ENCODE assay signal across 16 cellular contexts in genomic region chr6:141316236-141316635, GRCh38.
DNase-seq lines count a peak whose midpoint lies in the region; ATAC-seq, FAIRE-seq and TF ChIP-seq lines count a peak whose summit lies in the region.
"Had no signal": no experiment of that assay in that cellular context is flagged by ENCODE, and none has a peak within 500 bp of the region (broad histone marks: within the 10 kb centered on the region; RNA-seq: fewer than 3 reads in every experiment).

No MANE protein-coding gene starts in this region.

- H3K4me3 Mint-ChIP-seq in astrocyte (ENCODE audit: unreplicated experiment) (no peak overlapping the region), natural killer cell (no peak overlapping the region)
- H3K4me3 Mint-ChIP-seq: CD8-positive, alpha-beta T cell; GM23338; H9 had no signal

- peak; percentile 67 for FAIRE-seq in astrocyte (lab: Jason Lieb, UNC)
- FAIRE-seq: GM12891, GM18507 had no signal

- no peaks in the 10 kb centered on the region for H3K27me3 ChIP-seq in OCI-LY1 (ENCODE audit: insufficient read depth, low read length)
- H3K27me3 ChIP-seq in astrocyte (ENCODE audit: insufficient read depth, low read length): no peaks in the 10 kb centered on the region
- no peaks in the 10 kb centered on the region for H3K27me3 ChIP-seq in brain microvascular endothelial cell (replicated peaks)

- intact Hi-C loops in natural killer cell (cut with micrococcal nuclease): no loop called here
- intact Hi-C loops in cardiac septum (cut with DNase I): no loop called here

- no peaks in the 10 kb centered on the region for H3K36me3 ChIP-seq in OCI-LY1 (ENCODE audit: insufficient read depth, low read length)
- no peaks in the 10 kb centered on the region for H3K36me3 ChIP-seq in astrocyte (ENCODE audit: insufficient read depth, low read length)
- no peaks in the 10 kb centered on the region for H3K36me3 ChIP-seq in brain microvascular endothelial cell (replicated peaks)

- H3K4me3 ChIP-seq in OCI-LY1 (ENCODE audit: low read depth, low read length, poor library complexity, severe bottlenecking): no peak overlapping the region
- H3K4me3 ChIP-seq in astrocyte (ENCODE audit: insufficient read depth, low read depth, low read length): no peak overlapping the region
- no peak overlapping the region for H3K4me3 ChIP-seq in brain microvascular endothelial cell (ENCODE audit: low read depth, low read length)
- H3K4me3 ChIP-seq: GM23338 had no signal

- no peaks in the 10 kb centered on the region for H3K9me2 ChIP-seq in OCI-LY1 (ENCODE audit: low read depth, low read length)

- H3K36me3 Mint-ChIP-seq in astrocyte (ENCODE audit: low read depth, unreplicated experiment) (peaks cover 2% of the 10 kb centered on the region), natural killer cell (no peaks in the 10 kb centered on the region)
- H3K36me3 Mint-ChIP-seq: CD8-positive, alpha-beta T cell had no signal

- H4K20me1 ChIP-seq in OCI-LY1 (ENCODE audit: insufficient read depth, low read length) (no peaks in the 10 kb centered on the region), astrocyte (ENCODE audit: insufficient read depth, low read length) (no peaks in the 10 kb centered on the region)

- no peaks in the 10 kb centered on the region for H3K4me1 ChIP-seq in OCI-LY1 (ENCODE audit: insufficient read depth, low read length, severe bottlenecking)
- no peaks in the 10 kb centered on the region for H3K4me1 ChIP-seq in astrocyte (ENCODE audit: insufficient read depth, low read length)
- H3K4me1 ChIP-seq: Caco-2 had no signal

- H3K4me2 ChIP-seq in OCI-LY1 (ENCODE audit: low read length) (no peak overlapping the region), astrocyte (ENCODE audit: low read length) (no peak overlapping the region)
- H3K4me2 ChIP-seq: GM23338 had no signal

- TF ChIP-seq CTCF in OCI-LY1 (IDR thresholded peaks at IDR 0.05; ENCODE audit: low read length) (no peak), astrocyte (IDR thresholded peaks at IDR 0.05; ENCODE audit: insufficient read depth, low read depth, low read length) (no peak), brain microvascular endothelial cell (IDR thresholded peaks at IDR 0.05; ENCODE audit: low read depth, low read length, missing control alignments) (no peak), natural killer cell (IDR thresholded peaks at IDR 0.05) (no peak)

- H3K79me2 ChIP-seq in OCI-LY1 (ENCODE audit: insufficient read depth, low read length) (no peaks in the 10 kb centered on the region), astrocyte (ENCODE audit: insufficient read depth, low read length) (no peaks in the 10 kb centered on the region)

- no peaks in the 10 kb centered on the region for H3K9me3 ChIP-seq in OCI-LY1 (ENCODE audit: low read length)
- H3K9me3 ChIP-seq in astrocyte (ENCODE audit: insufficient read depth, low read depth, low read length): no peaks in the 10 kb centered on the region
- H3K9me3 ChIP-seq: Caco-2 had no signal

- H3K27ac Mint-ChIP-seq in astrocyte (ENCODE audit: unreplicated experiment) (no peak overlapping the region), natural killer cell (no peak overlapping the region)
- H3K27ac Mint-ChIP-seq: CD8-positive, alpha-beta T cell; GM23338; H9 had no signal

- H3K9ac ChIP-seq in OCI-LY1 (ENCODE audit: low read length) (no peak overlapping the region), astrocyte (ENCODE audit: low read length) (no peak overlapping the region)

- in situ Hi-C loops in brain microvascular endothelial cell (cut with HindIII; ENCODE audit: low pct_ligation_motif_present, low sequenced_read_pairs): no loop called here

- ATAC-seq in natural killer cell: no peak
- ATAC-seq: CD8-positive, alpha-beta T cell; GM23338; HCT116 had no signal

- no peaks in the 10 kb centered on the region for H3F3A ChIP-seq in OCI-LY1 (ENCODE audit: insufficient read depth, low read length)

- H3K27me3 Mint-ChIP-seq in astrocyte (ENCODE audit: low read depth, unreplicated experiment) (no peaks in the 10 kb centered on the region), natural killer cell (ENCODE audit: low read depth in 2 of 2) (peaks cover 0 to 5% of the 10 kb centered on the region in 2 donors)

- H3K9me3 Mint-ChIP-seq in astrocyte (ENCODE audit: unreplicated experiment): no peaks in the 10 kb centered on the region
- H3K9me3 Mint-ChIP-seq in natural killer cell: no peaks in the 10 kb centered on the region
- H3K9me3 Mint-ChIP-seq: CD8-positive, alpha-beta T cell; GM23338; H9 had no signal

- H3K4me1 Mint-ChIP-seq in astrocyte (ENCODE audit: low read depth, unreplicated experiment): no peaks in the 10 kb centered on the region
- H3K4me1 Mint-ChIP-seq in natural killer cell: no peaks in the 10 kb centered on the region
- H3K4me1 Mint-ChIP-seq: GM23338, H9 had no signal

- H3K27ac ChIP-seq in OCI-LY1 (ENCODE audit: low read depth, low read length, poor library complexity, severe bottlenecking) (no peak overlapping the region), astrocyte (ENCODE audit: low read depth, low read length) (no peak overlapping the region), brain microvascular endothelial cell (no peak overlapping the region)

- H2AFZ ChIP-seq in OCI-LY1 (ENCODE audit: low read length): peak overlapping the region; percentile 89; the same call in 1 of the 2 replicates
- no peak overlapping the region for H2AFZ ChIP-seq in astrocyte (ENCODE audit: low read depth, low read length)
- H2AFZ ChIP-seq: GM23338 had no signal

- peak; percentile 39 for DNase-seq in astrocyte (ENCODE audit: low read depth)
- peak; percentile 36 for DNase-seq in brain microvascular endothelial cell
- no peak for DNase-seq in natural killer cell
- DNase-seq in cardiac septum (ENCODE audit: low spot score): no peak
- no peak for DNase-seq in putamen (ENCODE audit: low spot score)
- DNase-seq: C1 segment of cervical spinal cord; Caco-2; CD8-positive, alpha-beta T cell; DMS79; GF-D8; H9 had no signal

Comparison
In these comparisons a context has a peak if more than half of its experiments do, and no peak if none do; other contexts are left out.
1. DNase-seq: peak in astrocyte (single experiment) and brain microvascular endothelial cell (single experiment); none in natural killer cell (single experiment), cardiac septum (single experiment) and putamen (single experiment).